1 cellular context compared by ENCODE assay signal in genomic region chr2:233063976-233064411, GRCh38.
TF ChIP-seq lines count a peak whose summit lies in the region.

No MANE protein-coding gene starts in this region.

TF ChIP-seq in HepG2, 621 proteins besides CTCF, POLR2A, EP300 and RAD21 (continues in another document):
- TF ChIP-seq ZNF256 (CRISPR knock-in tag; conservative IDR thresholded peaks at IDR 0.05) (no peak), RBM22 (optimal IDR thresholded peaks at IDR 0.05; ENCODE audit: low read length) (no peak), ZNF281 (CRISPR knock-in tag; IDR thresholded peaks at IDR 0.05; ENCODE audit: borderline replicate concordance) (no peak), TBX2 (CRISPR knock-in tag; IDR thresholded peaks at IDR 0.05; ENCODE audit: borderline replicate concordance) (no peak), KLF15 (CRISPR knock-in tag; IDR thresholded peaks at IDR 0.05; ENCODE audit: borderline replicate concordance) (no peak), SATB2 (CRISPR knock-in tag; IDR thresholded peaks at IDR 0.05) (no peak), ZBTB21 (CRISPR knock-in tag; IDR thresholded peaks at IDR 0.05) (no peak), ZNF337 (CRISPR knock-in tag; IDR thresholded peaks at IDR 0.05; ENCODE audit: borderline replicate concordance, low read depth) (peak; percentile 2; the same call in 1 of the 2 replicates), THAP7 (CRISPR knock-in tag; IDR thresholded peaks at IDR 0.05) (peak; percentile 66; the same call in 1 of the 2 replicates), ZNF710 (CRISPR knock-in tag; IDR thresholded peaks at IDR 0.05; ENCODE audit: borderline replicate concordance) (no peak), MAX (IDR thresholded peaks at IDR 0.05) (0 out of 2 replicates have a peak, but pooled peaks have one; percentile 16), ZNF326 (CRISPR knock-in tag; IDR thresholded peaks at IDR 0.05; ENCODE audit: borderline replicate concordance) (no peak), PCBP1 (IDR thresholded peaks at IDR 0.05; ENCODE audit: borderline replicate concordance, low read depth, low read length) (no peak), ZNF343 (CRISPR knock-in tag; IDR thresholded peaks at IDR 0.05) (peak; percentile 81; the same call in 1 of the 2 replicates), FOXJ3 (CRISPR knock-in tag; IDR thresholded peaks at IDR 0.05; ENCODE audit: borderline replicate concordance) (no peak), TRIM22 (IDR thresholded peaks at IDR 0.05) (no peak), GLI4 (CRISPR knock-in tag; IDR thresholded peaks at IDR 0.05; ENCODE audit: borderline replicate concordance) (no peak), ATF6 (CRISPR knock-in tag; conservative IDR thresholded peaks at IDR 0.05) (no peak), WIZ (CRISPR knock-in tag; IDR thresholded peaks at IDR 0.05) (no peak), ZNF749 (CRISPR knock-in tag; IDR thresholded peaks at IDR 0.05; ENCODE audit: borderline replicate concordance) (no peak), NFAT5 (CRISPR knock-in tag; IDR thresholded peaks at IDR 0.05) (no peak), ZNF235 (CRISPR knock-in tag; IDR thresholded peaks at IDR 0.05; ENCODE audit: borderline replicate concordance) (no peak), SYNCRIP (IDR thresholded peaks at IDR 0.05; ENCODE audit: insufficient read depth, low read depth, low read length) (no peak), ZNF597 (CRISPR knock-in tag; IDR thresholded peaks at IDR 0.05) (no peak), FOXP4 (CRISPR knock-in tag; IDR thresholded peaks at IDR 0.05) (no peak), ZNF580 (CRISPR knock-in tag; IDR thresholded peaks at IDR 0.05; ENCODE audit: borderline replicate concordance, low read depth) (no peak), SP1 (IDR thresholded peaks at IDR 0.05) (no peak), SP1 (CRISPR knock-in tag; IDR thresholded peaks at IDR 0.05) (no peak), NCOR1 (IDR thresholded peaks at IDR 0.05; ENCODE audit: borderline replicate concordance, low read length) (no peak), PAXIP1 (CRISPR knock-in tag; conservative IDR thresholded peaks at IDR 0.05) (no peak), KDM1A (CRISPR knock-in tag; IDR thresholded peaks at IDR 0.05) (no peak), SAFB2 (CRISPR knock-in tag; IDR thresholded peaks at IDR 0.05; ENCODE audit: borderline replicate concordance, low read depth) (no peak), AKAP8 (CRISPR knock-in tag; IDR thresholded peaks at IDR 0.05) (no peak)
